Comparison of ENCODE assay signal across 21 cellular contexts in the genomic region with DNA sequence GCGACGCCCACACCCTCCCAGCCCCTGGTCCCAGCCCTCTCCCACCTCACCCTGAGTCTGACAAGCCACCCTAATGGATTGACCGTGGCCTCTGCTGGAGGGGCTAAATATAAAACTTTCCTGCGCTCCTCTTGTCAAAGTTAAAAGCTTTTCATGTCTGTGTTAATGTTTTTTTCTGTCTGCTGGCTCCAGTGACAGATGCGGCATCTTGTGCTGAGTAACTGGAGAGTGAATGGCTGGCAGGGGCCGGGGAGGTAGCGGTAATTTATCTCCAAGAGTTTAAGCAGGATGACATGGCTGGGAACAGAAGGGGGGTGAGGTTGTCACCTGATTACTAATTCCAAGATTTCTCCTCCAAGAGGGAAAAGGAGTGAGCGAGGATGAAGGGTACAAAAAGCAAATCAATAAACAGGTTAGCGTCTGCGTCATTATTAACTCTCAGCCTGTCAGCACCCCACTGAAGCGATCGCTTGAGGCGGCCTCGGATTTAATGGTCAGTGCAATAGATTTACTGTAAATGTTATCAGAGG.
DNase-seq lines count a peak whose midpoint lies in the region; ATAC-seq, FAIRE-seq and TF ChIP-seq lines count a peak whose summit lies in the region.
"Had no signal": no experiment of that assay in that cellular context is flagged by ENCODE, and none has a peak within 500 bp of the region (broad histone marks: within the 10 kb centered on the region; RNA-seq: fewer than 3 reads in every experiment).

No MANE protein-coding gene starts in this region.

- H4K8ac ChIP-seq in H9 (replicated peaks; ENCODE audit: insufficient read length, low read depth, low read length): no peak overlapping the region

- no peaks in the 10 kb centered on the region for H3K9me3 ChIP-seq in H9 (ENCODE audit: control insufficient read depth, low read depth, low read length)

- H3K23me2 ChIP-seq in H9 (ENCODE audit: insufficient read length, low read depth, low read length, poor library complexity, severe bottlenecking): no peaks in the 10 kb centered on the region

- ATAC-seq in GM19467 (IDR thresholded peaks at IDR 0.05; ENCODE audit: unreplicated experiment) (no peak), HG02938 (IDR thresholded peaks at IDR 0.05; ENCODE audit: unreplicated experiment) (no peak)
- ATAC-seq: GM12878, GM23338, Panc1 had no signal

- TF ChIP-seq CTCF in H9 (conservative IDR thresholded peaks at IDR 0.05) (no peak), progenitor cell of endocrine pancreas (IDR thresholded peaks at IDR 0.05; ENCODE audit: unreplicated experiment) (no peak)

- H3K27me3 Mint-ChIP-seq in H9 (ENCODE audit: low read depth) (peaks cover 9% of the 10 kb centered on the region), progenitor cell of endocrine pancreas (peaks cover 50% of the 10 kb centered on the region)

- H3K9me3 Mint-ChIP-seq in H9 (no peaks in the 10 kb centered on the region; a peak in 1 of 5 replicates), progenitor cell of endocrine pancreas (ENCODE audit: low read depth) (no peaks in the 10 kb centered on the region)
- H3K9me3 Mint-ChIP-seq: CD4-positive, alpha-beta T cell; GM23338 had no signal

- no peak overlapping the region for H3K4ac ChIP-seq in H9 (ENCODE audit: low read depth, low read length)

- no peaks in the 10 kb centered on the region for H3K79me1 ChIP-seq in H9 (ENCODE audit: insufficient read depth, low read depth, low read length, poor library complexity, severe bottlenecking)

- H2BK15ac ChIP-seq in H9 (ENCODE audit: low read depth, low read length): no peak overlapping the region

- H3K56ac ChIP-seq in H9 (ENCODE audit: insufficient read length, low read depth, low read length): no peak overlapping the region

- H3K27me3 ChIP-seq in H9 (ENCODE audit: insufficient read depth, low read length): no peaks in the 10 kb centered on the region

- no peak overlapping the region for H3K4me3 Mint-ChIP-seq in H9
- peak overlapping the region; percentile 51 for H3K4me3 Mint-ChIP-seq in progenitor cell of endocrine pancreas (ENCODE audit: low read depth)
- H3K4me3 Mint-ChIP-seq: CD4-positive, alpha-beta T cell; GM23338 had no signal

- H3K4me2 ChIP-seq in H9 (ENCODE audit: insufficient read depth, insufficient read length, low read length): no peak overlapping the region
- H3K4me2 ChIP-seq: GM23338 had no signal

- H3K79me2 ChIP-seq in H9 (ENCODE audit: insufficient read depth, low read length): no peaks in the 10 kb centered on the region

- no peaks in the 10 kb centered on the region for H4K20me1 ChIP-seq in H9 (ENCODE audit: control insufficient read depth, insufficient read depth, insufficient read length)

- WGBS in H9 (ENCODE audit: extremely low coverage, insufficient read length, low lambda C conversion rate): no CpG with 5 or more reads among the region's 14 CpGs

- no peak overlapping the region for H4K5ac ChIP-seq in H9 (ENCODE audit: insufficient read length, low read depth, low read length)

- H2BK20ac ChIP-seq in H9 (ENCODE audit: low read depth, low read length, poor library complexity, severe bottlenecking): no peak overlapping the region

- DNase-seq in H9: peak; percentile 8
- DNase-seq in HTR-8/SVneo (ENCODE audit: insufficient read length, low spot score): no peak
- DNase-seq in islet precursor cell: peak; percentile 41
- no peak for DNase-seq in progenitor cell of endocrine pancreas (ENCODE audit: low spot score, unreplicated experiment)
- no peak for DNase-seq in GF-D8 (lab: John Stamatoyannopoulos, UW)
- DNase-seq: CD4-positive, alpha-beta T cell; COR-L47; DMS79 treated with DMSO at 0.1 percent for 48 hours; HCEC 1CT; Karpas-422; MV-4-11; NCI-H1105 treated with DMSO at 0.1 percent for 48 hours; NCI-H187; NCI-H510A treated with DMSO at 0.1 percent for 48 hours; NCI-H748 treated with DMSO at 0.1 percent for 48 hours; SIG-M5 had no signal

- H3K27ac Mint-ChIP-seq in H9: no peak overlapping the region
- peak overlapping the region; percentile 49 for H3K27ac Mint-ChIP-seq in progenitor cell of endocrine pancreas
- H3K27ac Mint-ChIP-seq: CD4-positive, alpha-beta T cell; GM23338 had no signal

- no peak overlapping the region for H3K27ac ChIP-seq in H9 (ENCODE audit: insufficient read length, low read depth, low read length)

- peak; percentile 4 for FAIRE-seq in HTR-8/SVneo (lab: Jason Lieb, UNC)
- FAIRE-seq: GM12878 had no signal

- H3K23ac ChIP-seq in H9 (ENCODE audit: insufficient read length, low read depth, low read length): no peak overlapping the region

- H3K4me1 Mint-ChIP-seq in H9 (peaks cover 3% of the 10 kb centered on the region in 2 experiments; a peak in 1 of 4 replicates), progenitor cell of endocrine pancreas (ENCODE audit: low read depth) (peaks cover 11% of the 10 kb centered on the region)
- H3K4me1 Mint-ChIP-seq: GM23338 had no signal

- no peak overlapping the region for H2BK120ac ChIP-seq in H9 (ENCODE audit: low read depth, low read length, poor library complexity, severe bottlenecking)

- H3K9ac ChIP-seq in H9 (ENCODE audit: extremely low read depth, insufficient read length, low read length): no peak overlapping the region

- H3K14ac ChIP-seq in H9 (ENCODE audit: insufficient read depth, low read length): no peak overlapping the region

- H2BK12ac ChIP-seq in H9 (ENCODE audit: insufficient read length, low read depth, low read length): no peak overlapping the region

- no peak overlapping the region for H2AK5ac ChIP-seq in H9 (ENCODE audit: insufficient read length, low read length)

- no peak overlapping the region for H3K18ac ChIP-seq in H9 (ENCODE audit: insufficient read length, low read depth, low read length)

- H3K4me1 ChIP-seq in H9 (ENCODE audit: insufficient read depth, low read length): no peaks in the 10 kb centered on the region

- no peak overlapping the region for H2BK5ac ChIP-seq in H9 (ENCODE audit: insufficient read length, low read length)

- H2AFZ ChIP-seq in H9 (ENCODE audit: low read length): no peak overlapping the region

- H3T11ph ChIP-seq in H9 (ENCODE audit: low read length): no peak overlapping the region

- H3K36me3 Mint-ChIP-seq in H9 (ENCODE audit: insufficient read depth in 1 of 3, low read depth in 3 of 3) (no peaks in the 10 kb centered on the region), progenitor cell of endocrine pancreas (ENCODE audit: insufficient read depth) (no peaks in the 10 kb centered on the region)

- no peak overlapping the region for H4K91ac ChIP-seq in H9 (ENCODE audit: insufficient read length, low read depth, low read length)

Comparison
In these comparisons a context has a peak if more than half of its experiments do, and no peak if none do; other contexts are left out.
1. DNase-seq: peak in H9 (single experiment) and islet precursor cell (single experiment); none in HTR-8/SVneo (single experiment), progenitor cell of endocrine pancreas (single experiment) and GF-D8 (single experiment).